In the genomic region with DNA sequence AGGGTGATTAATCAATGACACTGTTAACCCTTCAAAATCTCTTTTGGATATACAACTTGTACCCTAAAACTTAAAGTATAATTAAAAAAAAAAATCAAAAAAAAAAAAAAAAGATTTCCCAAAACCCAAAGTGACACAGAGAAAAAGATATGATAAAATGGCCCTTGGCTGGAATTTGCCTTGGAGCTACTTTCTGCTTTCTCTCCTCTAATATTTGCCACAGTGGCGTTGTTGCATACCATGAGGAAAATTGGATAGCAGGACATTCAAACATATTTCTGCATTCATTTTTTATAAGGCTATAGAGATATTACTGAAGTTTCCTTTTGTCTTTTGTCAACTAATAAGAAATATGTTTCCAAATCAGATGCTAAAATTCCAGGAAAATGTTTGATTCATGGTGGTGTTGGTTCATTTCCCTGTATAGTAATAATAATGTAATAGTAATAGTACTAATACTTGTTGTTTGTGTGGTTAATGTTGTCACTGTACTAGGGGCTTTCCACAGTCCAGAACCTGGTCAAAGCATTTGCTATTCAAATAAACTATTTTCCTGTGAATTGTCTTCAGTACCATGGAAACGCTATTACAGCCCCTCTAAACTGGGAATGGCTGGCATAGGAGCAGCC, we compare ENCODE assay signal across 15 cellular contexts.
DNase-seq lines count a peak whose midpoint lies in the region; ATAC-seq and TF ChIP-seq lines count a peak whose summit lies in the region.
"Had no signal": no experiment of that assay in that cellular context is flagged by ENCODE, and none has a peak within 500 bp of the region (broad histone marks: within the 10 kb centered on the region; RNA-seq: fewer than 3 reads in every experiment).

No MANE protein-coding gene starts in this region.

- H3K27ac ChIP-seq in cardiac muscle cell: peak overlapping the region; percentile 92
- no peak overlapping the region for H3K27ac ChIP-seq in right atrium auricular region
- H3K27ac ChIP-seq in brain microvascular endothelial cell: peak overlapping the region; percentile 96
- no peak overlapping the region for H3K27ac ChIP-seq in prostate gland
- H3K27ac ChIP-seq in Peyer's patch: no peak overlapping the region
- H3K27ac ChIP-seq: VCaP had no signal

- no peak overlapping the region for H3K4me3 ChIP-seq in cardiac muscle cell
- no peak overlapping the region for H3K4me3 ChIP-seq in right atrium auricular region
- no peak overlapping the region for H3K4me3 ChIP-seq in brain microvascular endothelial cell (ENCODE audit: low read depth, low read length)
- H3K4me3 ChIP-seq in skeletal muscle satellite cell (ENCODE audit: low read length): no peak overlapping the region
- no peak overlapping the region for H3K4me3 ChIP-seq in prostate gland
- no peak overlapping the region for H3K4me3 ChIP-seq in Peyer's patch
- H3K4me3 ChIP-seq: lung had no signal

- H3K9me3 ChIP-seq in cardiac muscle cell (ENCODE audit: low read depth) (no peaks in the 10 kb centered on the region), right atrium auricular region (no peaks in the 10 kb centered on the region), skeletal muscle satellite cell (replicated peaks; ENCODE audit: low read length) (no peaks in the 10 kb centered on the region), prostate gland (no peaks in the 10 kb centered on the region), Peyer's patch (no peaks in the 10 kb centered on the region)

- in situ Hi-C loops in brain microvascular endothelial cell (cut with HindIII; ENCODE audit: low pct_ligation_motif_present, low sequenced_read_pairs): no loop called here

- peaks cover 11% of the 10 kb centered on the region for H3K4me1 ChIP-seq in cardiac muscle cell (ENCODE audit: low read depth)
- no peaks in the 10 kb centered on the region for H3K4me1 ChIP-seq in right atrium auricular region
- H3K4me1 ChIP-seq in skeletal muscle satellite cell (ENCODE audit: control insufficient read depth, insufficient read depth, low read length): peaks cover 32% of the 10 kb centered on the region
- no peaks in the 10 kb centered on the region for H3K4me1 ChIP-seq in prostate gland (replicated peaks)
- H3K4me1 ChIP-seq in Peyer's patch: no peaks in the 10 kb centered on the region

- peak overlapping the region; percentile 53 for H3K9ac ChIP-seq in skeletal muscle satellite cell (ENCODE audit: low read depth, low read length)

- H3K36me3 ChIP-seq in cardiac muscle cell (no peaks in the 10 kb centered on the region), right atrium auricular region (no peaks in the 10 kb centered on the region), brain microvascular endothelial cell (replicated peaks) (no peaks in the 10 kb centered on the region), skeletal muscle satellite cell (ENCODE audit: insufficient read depth, low read length) (no peaks in the 10 kb centered on the region), prostate gland (no peaks in the 10 kb centered on the region), Peyer's patch (no peaks in the 10 kb centered on the region)

- no peak for TF ChIP-seq CTCF in cardiac muscle cell (IDR thresholded peaks at IDR 0.05; ENCODE audit: low read depth, low read length)
- no peak for TF ChIP-seq CTCF in right atrium auricular region (IDR thresholded peaks at IDR 0.05)
- no peak for TF ChIP-seq CTCF in brain microvascular endothelial cell (IDR thresholded peaks at IDR 0.05; ENCODE audit: low read depth, low read length, missing control alignments)
- no peak for TF ChIP-seq CTCF in prostate gland (IDR thresholded peaks at IDR 0.05)
- TF ChIP-seq CTCF in Peyer's patch (IDR thresholded peaks at IDR 0.05): no peak

- intact Hi-C loops in prostate gland (cut with DNase I): no loop called here

- ATAC-seq in HG03342 (IDR thresholded peaks at IDR 0.05; ENCODE audit: unreplicated experiment): peak; percentile 35

- H3K27me3 ChIP-seq in cardiac muscle cell: no peaks in the 10 kb centered on the region
- no peaks in the 10 kb centered on the region for H3K27me3 ChIP-seq in right atrium auricular region
- no peaks in the 10 kb centered on the region for H3K27me3 ChIP-seq in brain microvascular endothelial cell (replicated peaks)
- H3K27me3 ChIP-seq in skeletal muscle satellite cell (ENCODE audit: control insufficient read depth, insufficient read depth, low read length): no peaks in the 10 kb centered on the region
- H3K27me3 ChIP-seq in prostate gland (replicated peaks; ENCODE audit: insufficient read depth): no peaks in the 10 kb centered on the region
- H3K27me3 ChIP-seq in Peyer's patch: no peaks in the 10 kb centered on the region

- TF ChIP-seq POLR2A in prostate gland (IDR thresholded peaks at IDR 0.05): no peak
- no peak for TF ChIP-seq POLR2A in Peyer's patch (IDR thresholded peaks at IDR 0.05)

- DNase-seq in cardiac muscle cell (ENCODE audit: low read depth in 1 of 2, low spot score in 1 of 2): no peak
- DNase-seq in right atrium auricular region (ENCODE audit: low spot score): no peak
- no peak for DNase-seq in brain microvascular endothelial cell
- no peak for DNase-seq in prostate gland (ENCODE audit: low spot score)
- DNase-seq in Peyer's patch: no peak
- no peak for DNase-seq in NCI-H2081 (lab: John Stamatoyannopoulos, UW)
- DNase-seq: activated naive CD4-positive, alpha-beta T cell treated with anti-CD3 and anti-CD28 coated beads, Interleukin-2, amount 10 ng/mL, durations not matched to agents 7 days and 5 days; CD8-positive, alpha-beta memory T cell; effector CD4-positive, alpha-beta T cell; NCI-H1092 treated with DMSO at 0.1 percent for 48 hours; stimulated activated CD4-positive, alpha-beta T cell treated with anti-CD3 and anti-CD28 coated beads, Interleukin-2, amount 100 ng/mL, for 24 hours had no signal

- peak overlapping the region; percentile 53 for H3K4me2 ChIP-seq in skeletal muscle satellite cell (ENCODE audit: low read length)

- WGBS in prostate gland: 82% methylated on average over 2 of the region's 2 CpGs

Comparison
In these comparisons a context has a peak if more than half of its experiments do, and no peak if none do; other contexts are left out.
1. H3K27ac ChIP-seq: peak in cardiac muscle cell (single experiment) and brain microvascular endothelial cell (single experiment); none in right atrium auricular region (0 of 2), prostate gland (0 of 2) and Peyer's patch (0 of 4).